In genomic region chr14:87264386-87264785, GRCh38 we compare ENCODE assay signal across 29 cellular contexts.
"Had no signal": no experiment of that assay in that cellular context is flagged by ENCODE, and none has a peak within 500 bp of the region (broad histone marks: within the 10 kb centered on the region; RNA-seq: fewer than 3 reads in every experiment).

No MANE protein-coding gene starts in this region.

- H3K27me3 ChIP-seq: ascending aorta, body of pancreas, cardiac muscle cell had no signal

- H3K27ac Mint-ChIP-seq: activated CD4-positive, alpha-beta memory T cell treated with anti-CD3 and anti-CD28 coated beads for 36 hours; activated CD4-positive, alpha-beta T cell treated with anti-CD3 and anti-CD28 coated beads, Interleukin-2, amount 10 ng/mL, durations not matched to agents 7 days and 5 days; activated naive CD4-positive, alpha-beta T cell treated with anti-CD3 and anti-CD28 coated beads, Interleukin-2, amount 50 U/mL, for 72 hours; activated naive CD8-positive, alpha-beta T cell treated with anti-CD3 and anti-CD28 coated beads, Interleukin-2, amount 50 U/mL, for 24 hours; IgD-negative memory B cell; T-helper 17 cell had no signal

- H3K27me3 Mint-ChIP-seq: activated CD4-positive, alpha-beta memory T cell treated with anti-CD3 and anti-CD28 coated beads for 36 hours; activated CD4-positive, alpha-beta T cell treated with anti-CD3 and anti-CD28 coated beads, Interleukin-2, amount 10 ng/mL, durations not matched to agents 7 days and 5 days; activated naive CD8-positive, alpha-beta T cell treated with anti-CD3 and anti-CD28 coated beads, Interleukin-2, amount 50 U/mL, for 24 hours; IgD-negative memory B cell; T-helper 17 cell had no signal

- DNase-seq: activated CD4-positive, alpha-beta memory T cell treated with anti-CD3 and anti-CD28 coated beads for 36 hours; activated CD4-positive, alpha-beta T cell treated with anti-CD3 and anti-CD28 coated beads, Interleukin-2, amount 10 ng/mL, durations not matched to agents 7 days and 5 days; activated CD4-positive, CD25-positive, alpha-beta regulatory T cell; activated CD8-positive, alpha-beta memory T cell treated with anti-CD3 and anti-CD28 coated beads for 24 hours; activated effector memory CD4-positive, alpha-beta T cell treated with anti-CD3 and anti-CD28 coated beads, Interleukin-2, amount 50 U/mL, for 16 hours; activated naive CD4-positive, alpha-beta T cell treated with Interleukin-2 at 50 U/mL for 16 hours; activated naive CD8-positive, alpha-beta T cell treated with anti-CD3 and anti-CD28 coated beads, Interleukin-2, amount 50 U/mL, for 24 hours; activated T-cell treated with anti-CD3 and anti-CD28 coated beads, Interleukin-2, amount 50 U/mL, for 4 hours; amniotic stem cell; body of pancreas; KG1; NCI-H1048; NCI-H1417; NCI-H1694; NCI-H2029; NCI-H2107; NCI-H2171 treated with DMSO at 0.1 percent for 48 hours; NCI-H345; NCI-H510A; NCI-H526 treated with DMSO at 0.1 percent for 48 hours; SIG-M5; T-helper 17 cell; T-helper 9 cell had no signal

- H3K4me1 Mint-ChIP-seq: activated CD4-positive, alpha-beta T cell treated with anti-CD3 and anti-CD28 coated beads, Interleukin-2, amount 10 ng/mL, durations not matched to agents 7 days and 5 days; activated naive CD8-positive, alpha-beta T cell treated with anti-CD3 and anti-CD28 coated beads, Interleukin-2, amount 50 U/mL, for 24 hours; IgD-negative memory B cell; T-helper 17 cell had no signal

- H3K4me1 ChIP-seq: ascending aorta had no signal

- H3K36me3 Mint-ChIP-seq: activated CD4-positive, alpha-beta memory T cell treated with anti-CD3 and anti-CD28 coated beads for 36 hours; activated naive CD4-positive, alpha-beta T cell treated with anti-CD3 and anti-CD28 coated beads, Interleukin-2, amount 50 U/mL, for 72 hours; IgD-negative memory B cell had no signal

- H3K4me2 ChIP-seq: PC-9 had no signal

- H2AFZ ChIP-seq: PC-9 had no signal

- H3K9me3 ChIP-seq: ascending aorta, body of pancreas had no signal

- H3K4me3 Mint-ChIP-seq: activated CD4-positive, alpha-beta memory T cell treated with anti-CD3 and anti-CD28 coated beads for 36 hours; activated CD4-positive, alpha-beta T cell treated with anti-CD3 and anti-CD28 coated beads, Interleukin-2, amount 10 ng/mL, durations not matched to agents 7 days and 5 days; activated naive CD8-positive, alpha-beta T cell treated with anti-CD3 and anti-CD28 coated beads, Interleukin-2, amount 50 U/mL, for 24 hours; activated T-cell treated with anti-CD3 and anti-CD28 coated beads, Interleukin-2, amount 50 U/mL, for 4 hours; IgD-negative memory B cell; T-helper 17 cell had no signal

- H3K27ac ChIP-seq: ascending aorta, body of pancreas, cardiac muscle cell, PC-9, VCaP had no signal

- H3K36me3 ChIP-seq: ascending aorta, cardiac muscle cell had no signal

- H3K4me3 ChIP-seq: ascending aorta, body of pancreas, cardiac muscle cell, PC-9 had no signal

- ATAC-seq: activated naive CD4-positive, alpha-beta T cell treated with anti-CD3 and anti-CD28 coated beads, Interleukin-2, amount 50 U/mL, for 72 hours; activated naive CD8-positive, alpha-beta T cell treated with anti-CD3 and anti-CD28 coated beads, Interleukin-2, amount 50 U/mL, for 24 hours; activated T-cell treated with anti-CD3 and anti-CD28 coated beads, Interleukin-2, amount 50 U/mL, for 4 hours; body of pancreas; T-helper 17 cell had no signal
